8 cellular contexts compared by ENCODE assay signal in the genomic region with DNA sequence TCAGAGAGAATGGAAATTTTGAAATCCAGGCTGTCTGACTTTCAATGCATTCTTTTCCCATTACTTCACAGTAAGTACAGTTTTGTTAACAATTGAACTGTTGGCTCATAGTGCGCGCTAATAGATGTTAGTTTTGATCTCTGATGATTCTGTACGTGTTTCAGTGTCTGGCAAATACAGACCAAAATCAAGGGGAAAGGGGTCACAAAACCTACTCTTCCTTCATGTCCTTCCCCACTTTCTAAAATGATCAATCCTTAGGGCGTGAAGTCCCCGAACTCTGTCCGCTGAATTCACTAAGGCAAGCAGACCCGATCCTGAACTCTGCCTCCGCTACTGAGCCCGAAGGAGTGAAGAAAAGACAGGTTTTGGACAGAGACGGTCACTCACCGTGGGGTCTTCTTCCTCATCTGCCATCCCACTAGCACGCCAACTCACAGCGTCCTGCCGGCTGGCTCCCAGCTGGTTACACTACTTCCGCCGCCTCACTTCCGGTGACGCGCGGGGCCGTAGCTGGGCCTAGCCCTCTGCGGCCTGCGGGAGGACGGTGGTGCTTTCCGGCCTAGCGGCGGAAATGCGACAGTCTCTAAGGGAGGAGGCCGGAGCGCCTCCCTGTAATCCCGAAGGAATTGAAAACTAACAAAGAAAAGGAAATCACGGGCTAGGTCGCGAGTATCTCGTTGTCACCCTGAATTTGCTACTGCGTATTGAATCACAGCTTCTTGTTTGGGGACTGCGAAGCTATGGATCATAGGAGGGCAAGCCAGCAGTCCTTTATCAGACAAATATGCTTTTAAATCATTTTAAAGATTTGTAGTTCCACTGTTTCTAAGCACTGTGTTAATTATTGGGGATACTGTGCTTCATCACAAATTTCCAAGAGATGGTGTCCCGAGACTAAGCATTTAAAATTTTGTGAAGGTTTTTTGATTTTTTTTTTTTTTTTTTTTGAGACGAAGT. TPM values are rescaled to one million over a fixed set of nuclear protein-coding genes. Genes with fewer than 3 reads are reported as not detected.
DNase-seq lines count a peak whose midpoint lies in the region; ATAC-seq, FAIRE-seq and TF ChIP-seq lines count a peak whose summit lies in the region.

A gene with protein sequence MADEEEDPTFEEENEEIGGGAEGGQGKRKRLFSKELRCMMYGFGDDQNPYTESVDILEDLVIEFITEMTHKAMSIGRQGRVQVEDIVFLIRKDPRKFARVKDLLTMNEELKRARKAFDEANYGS (minus strand): TSS at position 473 of the 960 bp plus-strand sequence. CDS start 56 bp downstream, at position 417.

- no peaks in the 10 kb centered on the region for H3K27me3 ChIP-seq in keratinocyte (ENCODE audit: control insufficient read depth, extremely low read depth, insufficient read depth, low read length)

- peak; percentile 17 for FAIRE-seq in keratinocyte (lab: Jason Lieb, UNC)

- H3K4me3 ChIP-seq in keratinocyte (ENCODE audit: control insufficient read depth in 2 of 3, extremely low read depth in 1 of 3, insufficient read depth in 2 of 3, low read depth in 1 of 3, low read length in 3 of 3): peak within 1 kb of the TSS; percentile 67 to 91 (median 87)

- no peaks in the 10 kb centered on the region for H3K9me3 ChIP-seq in keratinocyte (ENCODE audit: control insufficient read depth, low read depth, low read length)

- no peaks in the 10 kb centered on the region for H4K20me1 ChIP-seq in keratinocyte (ENCODE audit: control insufficient read depth, extremely low read depth, insufficient read depth, low read length)

- H3K4me2 ChIP-seq in keratinocyte (ENCODE audit: control insufficient read depth, extremely low read depth, insufficient read depth, low read depth, low read length): peak within 1 kb of the TSS; percentile 97

- TF ChIP-seq CTCF in keratinocyte (optimal IDR thresholded peaks at IDR 0.05 in 1 of 3, IDR thresholded peaks at IDR 0.05 in 1 of 3, conservative IDR thresholded peaks at IDR 0.05 in 1 of 3; ENCODE audit: extremely low read depth in 1 of 3, insufficient read depth in 2 of 3, low read length in 3 of 3): peak in 1 of 3 experiments; percentile 16

- ATAC-seq in GM19025 (IDR thresholded peaks at IDR 0.05; ENCODE audit: low read depth, unreplicated experiment) (peak; percentile 99), HG03342 (IDR thresholded peaks at IDR 0.05; ENCODE audit: unreplicated experiment) (peak; percentile 99)

- dilution Hi-C loops in keratinocyte (cut with MboI; ENCODE audit: extremely low pct_ligation_motif_present, low sequenced_read_pairs): no loop called here

- no peaks in the 10 kb centered on the region for H3K9me1 ChIP-seq in keratinocyte (ENCODE audit: control insufficient read depth, extremely low read depth, insufficient read depth, low read length)

- peak within 1 kb of the TSS; percentile 78 for H2AFZ ChIP-seq in keratinocyte (ENCODE audit: control insufficient read depth, low read length)

- peaks cover 14% of the 10 kb centered on the region for H3K4me1 ChIP-seq in keratinocyte (ENCODE audit: control insufficient read depth, extremely low read depth, insufficient read depth, low read length)

- H3K27ac ChIP-seq in keratinocyte (ENCODE audit: control insufficient read depth, insufficient read depth, low read length): peak within 1 kb of the TSS; percentile 93

- peaks cover 0 to 2% of the 10 kb centered on the region in 2 experiments for H3K36me3 ChIP-seq in keratinocyte (ENCODE audit: control insufficient read depth in 2 of 2, extremely low read depth in 1 of 2, insufficient read depth in 2 of 2, low read length in 2 of 2)

- peaks cover 41% of the 10 kb centered on the region for H3K79me2 ChIP-seq in keratinocyte (ENCODE audit: control insufficient read depth, insufficient read depth, low read length)

- peak; percentile 97 for DNase-seq in AG20443 (ENCODE audit: low spot score)
- peak; percentile 91 to 99 for DNase-seq in NCI-H446 (lab: John Stamatoyannopoulos, UW)
- DNase-seq in activated CD4-positive, CD25-positive, alpha-beta regulatory T cell treated with anti-CD3 and anti-CD28 coated beads, Interleukin-2, amount 50 U/mL, for 72 hours: peak; percentile 89
- peak; percentile 58 to 87 for DNase-seq in cerebellar nuclear complex (lab: John Stamatoyannopoulos, UW)
- no peak for DNase-seq in keratinocyte (ENCODE audit: low read depth, low spot score)
- peak; percentile 75 to 76 for DNase-seq in stimulated activated CD4-positive, alpha-beta T cell treated with anti-CD3 and anti-CD28 coated beads, Interleukin-15, amount 100 ng/mL, for 1 hour (ENCODE audit: low read depth in 1 of 2, low spot score in 1 of 2)

- H3K9ac ChIP-seq in keratinocyte (ENCODE audit: control insufficient read depth, extremely low read depth, insufficient read depth, low read length): peak within 1 kb of the TSS; percentile 92

RNA-seq across cellular contexts. Expression of the gene that starts here (rescaled TPM):
- 73.6 to 151 TPM (median 89.7 TPM) in 3 replicates for polyA plus RNA-seq in keratinocyte
- polyA plus RNA-seq in keratinocyte (2011; ENCODE audit: low read depth): 92.6 TPM
- polyA plus RNA-seq in keratinocyte (2011; cell fraction: cytosol; rRNA removed): 110 and 195 TPM in 2 replicates
- polyA plus RNA-seq in keratinocyte (2011; cell fraction: nucleus; rRNA removed): 40.9 and 75.6 TPM in 2 replicates
- polyA plus RNA-seq in keratinocyte (2012; ENCODE audit: low replicate concordance): 117 and 146 TPM in 2 replicates
- polyA minus RNA-seq in keratinocyte: 5.0 to 54.0 TPM (median 21.2 TPM) in 3 replicates
- polyA minus RNA-seq in keratinocyte (2011; cell fraction: cytosol; rRNA and poly(A)+ RNA removed): 72.1 TPM
- polyA minus RNA-seq in keratinocyte (2011; cell fraction: nucleus; rRNA and poly(A)+ RNA removed): 19.4 and 44.3 TPM in 2 replicates
